ENCODE assay signal across 12 cellular contexts in the genomic region with DNA sequence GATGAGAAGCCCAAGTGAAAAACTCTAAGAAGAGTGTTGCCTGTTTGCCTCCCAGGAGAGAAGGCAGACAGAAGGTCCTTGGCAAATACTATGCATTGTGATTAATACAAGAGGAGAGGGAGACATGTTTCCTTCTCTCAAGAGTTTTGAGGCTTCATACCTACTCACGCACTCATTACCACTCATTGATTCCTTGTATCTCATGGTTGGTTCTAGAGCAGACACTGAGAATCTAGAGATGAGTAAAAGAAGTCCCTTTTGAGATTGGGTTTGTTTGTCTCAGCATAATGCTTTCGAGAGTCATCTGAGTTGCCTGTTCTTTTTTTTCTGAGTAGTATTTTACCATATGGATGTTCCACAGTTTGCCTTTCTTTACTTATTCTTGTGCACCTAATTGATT. TPM values are rescaled to one million over a fixed set of nuclear protein-coding genes. Genes with fewer than 3 reads are reported as not detected.
"Had no signal": no experiment of that assay in that cellular context is flagged by ENCODE, and none has a peak within 500 bp of the region (broad histone marks: within the 10 kb centered on the region; RNA-seq: fewer than 3 reads in every experiment).

No MANE protein-coding gene starts in this region.

- H3K27me3 ChIP-seq: cardiac muscle cell, pancreas, SJCRH30, stomach, testis, upper lobe of right lung had no signal

- H3K4me1 Mint-ChIP-seq: mesothelial cell of epicardium had no signal

- H3K9me3 ChIP-seq: pancreas, testis had no signal

- H3K36me3 Mint-ChIP-seq: mesothelial cell of epicardium had no signal

- H3K4me3 Mint-ChIP-seq: mesothelial cell of epicardium had no signal

- DNase-seq: activated CD4-positive, CD25-positive, alpha-beta regulatory T cell; activated gamma-delta T cell treated with Interleukin-2 at 50 U/mL for 16 hours; islet precursor cell; pancreas; SJCRH30; stomach; testis; upper lobe of right lung had no signal

- ATAC-seq: esophagus mucosa, sciatic nerve, upper lobe of right lung had no signal

- H3K27ac ChIP-seq: cardiac muscle cell, pancreas, SJCRH30, stomach, testis, upper lobe of right lung had no signal

- H3K27ac Mint-ChIP-seq: mesothelial cell of epicardium had no signal

RNA-seq across cellular contexts. Expression of gene GIMAP4, which starts 13.8 kb away (rescaled TPM):
- total RNA-seq: mesothelial cell of epicardium, SJCRH30 had no signal

RNA-seq across cellular contexts. Expression of gene GIMAP6, which starts 51.2 kb away (rescaled TPM):
- total RNA-seq: mesothelial cell of epicardium, SJCRH30 had no signal
